ENCODE assay signal across 22 cellular contexts in the genomic region with DNA sequence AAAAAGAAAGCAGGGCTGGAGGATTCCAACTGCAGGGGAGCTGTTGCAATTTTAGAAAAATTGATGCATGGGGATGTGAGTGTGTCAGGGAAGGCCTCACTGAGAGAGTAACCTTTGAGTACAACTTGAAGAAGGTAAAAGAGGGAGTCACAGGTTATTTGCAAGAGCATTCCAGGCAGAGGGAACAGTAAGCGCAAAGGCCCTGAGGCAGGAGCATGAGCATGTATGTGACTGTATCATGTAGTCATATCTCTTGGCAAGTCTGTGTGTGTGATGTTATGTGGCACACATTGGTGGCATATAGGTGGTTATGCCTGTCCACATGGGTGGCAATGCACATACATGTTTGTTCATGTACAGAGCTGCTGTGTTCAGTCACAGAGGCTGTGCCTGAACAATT.
"Had no signal": no experiment of that assay in that cellular context is flagged by ENCODE, and none has a peak within 500 bp of the region (broad histone marks: within the 10 kb centered on the region; RNA-seq: fewer than 3 reads in every experiment).

No MANE protein-coding gene starts in this region.

- H3K4me3 ChIP-seq: dorsolateral prefrontal cortex, esophagus muscularis mucosa, left ventricle myocardium inferior, lung, psoas muscle, right lobe of liver, spleen, stomach, upper lobe of left lung had no signal

- DNase-seq: central memory CD4-positive, alpha-beta T cell; cortex of kidney; effector memory CD4-positive, alpha-beta T cell; immature natural killer cell; kidney; left ventricle myocardium inferior; midbrain; right lobe of liver; spleen; stimulated activated CD4-positive, alpha-beta T cell treated with anti-CD3 and anti-CD28 coated beads, Interleukin-15, amount 100 ng/mL, for 24 hours; stimulated activated CD4-positive, alpha-beta T cell treated with anti-CD3 and anti-CD28 coated beads, Interleukin-1b, Interleukin-23, amount 100 ng/mL, for 48 hours; stimulated activated CD4-positive, alpha-beta T cell treated with anti-CD3 and anti-CD28 coated beads, Interleukin-4, amount 100 ng/mL, for 24 hours; stomach; upper lobe of left lung had no signal

- H3K4me1 ChIP-seq: parathyroid adenoma, spleen, upper lobe of left lung had no signal

- H3K27me3 ChIP-seq: dorsolateral prefrontal cortex, esophagus muscularis mucosa, right lobe of liver, upper lobe of left lung had no signal

- H3K27ac ChIP-seq: epithelial cell of prostate, left ventricle myocardium inferior, parathyroid adenoma, psoas muscle, right lobe of liver, spleen, upper lobe of left lung had no signal

- H3K9me3 ChIP-seq: esophagus muscularis mucosa, left ventricle myocardium inferior, psoas muscle, right lobe of liver, spleen, stomach, upper lobe of left lung had no signal

- ATAC-seq: natural killer cell treated with Interleukin-12 subunit alpha and Interleukin-12 subunit beta and Interleukin-15 and Interleukin-18, amount 100 ng/mL, for 72 hours; psoas muscle; right lobe of liver; stimulated activated memory B cell treated with anti-CD40 and anti-IgM and Interleukin-4, amounts not matched to agents 10 μg/mL and 1 μg/mL and 100 μg/mL, for 72 hours had no signal

- H3K36me3 ChIP-seq: esophagus muscularis mucosa, left ventricle myocardium inferior, right lobe of liver, spleen, stomach, upper lobe of left lung had no signal
